In the genomic region with DNA sequence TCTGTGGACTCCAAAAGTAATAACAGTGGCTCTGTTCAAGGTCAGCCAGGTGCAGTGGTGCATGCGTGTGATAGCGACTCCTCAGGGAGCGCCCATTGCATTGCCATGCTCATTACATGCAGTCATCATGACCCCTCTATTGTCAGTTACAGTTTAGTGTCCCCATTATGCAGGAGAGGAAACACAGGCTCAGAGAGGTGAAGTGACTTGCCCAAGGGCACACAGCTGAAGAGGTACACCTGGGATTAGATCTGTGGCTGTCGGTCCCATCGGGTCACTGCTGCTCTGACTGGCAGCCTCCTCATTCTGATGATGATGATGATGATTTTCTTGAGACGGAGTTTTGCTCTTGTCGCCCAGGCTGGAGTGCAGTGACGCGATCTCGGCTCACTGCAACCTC, we compare ENCODE assay signal across 20 cellular contexts. TPM values are rescaled to one million over a fixed set of nuclear protein-coding genes. Genes with fewer than 3 reads are reported as not detected.
DNase-seq lines count a peak whose midpoint lies in the region; ATAC-seq, FAIRE-seq and TF ChIP-seq lines count a peak whose summit lies in the region.
"Had no signal": no experiment of that assay in that cellular context is flagged by ENCODE, and none has a peak within 500 bp of the region (broad histone marks: within the 10 kb centered on the region; RNA-seq: fewer than 3 reads in every experiment).

No MANE protein-coding gene starts in this region.

- H3K4me3 ChIP-seq in HepG2 (replicated peaks in 1 of 3; ENCODE audit: insufficient read depth in 1 of 3, low read depth in 2 of 3, low read length in 3 of 3) (no peak overlapping the region), right lobe of liver (no peak overlapping the region)
- H3K4me3 ChIP-seq: GM12878, GM23248 had no signal

- H3K4me1 Mint-ChIP-seq in T-cell, result peaks cover 45 to 58% (median 55%) of the 10 kb centered on the region in 3 donors
- peaks cover 42% of the 10 kb centered on the region for H3K4me1 Mint-ChIP-seq in activated naive CD8-positive, alpha-beta T cell treated with anti-CD3 and anti-CD28 coated beads for 36 hours

- no peak for TF ChIP-seq RAD21 in HepG2 (CRISPR knock-in tag; IDR thresholded peaks at IDR 0.05)

- DNase-seq in HepG2 (ENCODE audit: low spot score) (no peak), right lobe of liver (no peak), T-cell (no peak), NCI-H128 (lab: John Stamatoyannopoulos, UW; ENCODE audit: unreplicated experiment) (no peak), dedifferentiated amniotic fluid mesenchymal stem cell (ENCODE audit: extremely low spot score) (no peak)
- no peak for DNase-seq in activated naive CD8-positive, alpha-beta T cell treated with anti-CD3 and anti-CD28 coated beads for 36 hours
- DNase-seq: ACHN, C1 segment of cervical spinal cord, COR-L47, DMS153, GM23248, HCEC 1CT, NCI-H1417, NCI-H187, NCI-H2107, NCI-H524, SHP77 treated with DMSO at 0.1 percent for 48 hours, SK-N-SH had no signal

- H3K9me3 ChIP-seq in HepG2 (ENCODE audit: low read length) (no peaks in the 10 kb centered on the region), right lobe of liver (no peaks in the 10 kb centered on the region)
- H3K9me3 ChIP-seq: SK-N-SH had no signal

- H3K36me3 ChIP-seq in HepG2 (replicated peaks in 1 of 2; ENCODE audit: control insufficient read depth in 1 of 2, insufficient read depth in 2 of 2, low read length in 2 of 2) (no peaks in the 10 kb centered on the region), right lobe of liver (no peaks in the 10 kb centered on the region)

- H3K27me3 ChIP-seq in HepG2 (ENCODE audit: control insufficient read depth in 1 of 2, insufficient read depth in 2 of 2, low read length in 2 of 2) (no peaks in the 10 kb centered on the region), right lobe of liver (no peaks in the 10 kb centered on the region)

- FAIRE-seq in HepG2 (lab: Jason Lieb, UNC), result no peak
- FAIRE-seq: GM12878 had no signal

- H3K27ac ChIP-seq in HepG2 (ENCODE audit: extremely low read length, insufficient read depth, low read length) (no peak overlapping the region), right lobe of liver (no peak overlapping the region)
- H3K27ac ChIP-seq: GM23248 had no signal

- H3K4me1 ChIP-seq in HepG2 (ENCODE audit: insufficient read depth, low read length), result peaks cover 8% of the 10 kb centered on the region
- H3K4me1 ChIP-seq in right lobe of liver, result no peaks in the 10 kb centered on the region

- BruUV-seq in HepG2 (replicated peaks; lab: Mats Ljungman, UMichigan), result no TSS peak

- H4K20me1 ChIP-seq in HepG2 (ENCODE audit: insufficient read depth, low read length), result no peaks in the 10 kb centered on the region

- H3K9me3 Mint-ChIP-seq in T-cell, result peaks cover 0 to 1% (median 0%) of the 10 kb centered on the region in 3 donors
- H3K9me3 Mint-ChIP-seq in activated naive CD8-positive, alpha-beta T cell treated with anti-CD3 and anti-CD28 coated beads for 36 hours, result peaks cover 2% of the 10 kb centered on the region

- H2AFZ ChIP-seq in HepG2 (ENCODE audit: low read length), result no peak overlapping the region
- H2AFZ ChIP-seq: GM23248 had no signal

- no peak overlapping the region for H3K9ac ChIP-seq in HepG2 (ENCODE audit: insufficient read depth, low read depth, low read length)
- H3K9ac ChIP-seq: GM23248, SK-N-SH had no signal

- H3K27me3 Mint-ChIP-seq in T-cell, result no peaks in the 10 kb centered on the region
- no peaks in the 10 kb centered on the region for H3K27me3 Mint-ChIP-seq in activated naive CD8-positive, alpha-beta T cell treated with anti-CD3 and anti-CD28 coated beads for 36 hours

- TF ChIP-seq EP300 in HepG2 (IDR thresholded peaks at IDR 0.05; ENCODE audit: low read depth in 2 of 2, low read length in 2 of 2) (no peak), HepG2 (CRISPR knock-in tag; IDR thresholded peaks at IDR 0.05; ENCODE audit: borderline replicate concordance) (no peak)

- intact Hi-C loops in HepG2 (cut with micrococcal nuclease; ENCODE audit: unreplicated experiment) (no loop called here), right lobe of liver (cut with DNase I) (no loop called here)

- no peaks in the 10 kb centered on the region for H3K79me2 ChIP-seq in HepG2 (ENCODE audit: insufficient read depth, low read length)

- 93% methylated on average over 10 of the region's 10 CpGs for WGBS in HepG2 (ENCODE audit: low lambda C conversion rate)
- WGBS in right lobe of liver (ENCODE audit: insufficient coverage, low coverage, low lambda C conversion rate, missing lambda C conversion rate), result 89% methylated on average over 3 of the region's 10 CpGs

- peaks cover 26% of the 10 kb centered on the region for H3K36me3 Mint-ChIP-seq in T-cell
- peaks cover 42% of the 10 kb centered on the region for H3K36me3 Mint-ChIP-seq in activated naive CD8-positive, alpha-beta T cell treated with anti-CD3 and anti-CD28 coated beads for 36 hours

- TF ChIP-seq CTCF in HepG2 (CRISPR knock-in tag; IDR thresholded peaks at IDR 0.05), result no peak
- no peak for TF ChIP-seq CTCF in right lobe of liver (IDR thresholded peaks at IDR 0.05)

- TF ChIP-seq POLR2A in HepG2 (IDR thresholded peaks at IDR 0.05; ENCODE audit: insufficient read depth in 1 of 2, low read depth in 2 of 2, low read length in 2 of 2), result no peak
- TF ChIP-seq POLR2A in right lobe of liver (IDR thresholded peaks at IDR 0.05), result no peak

- peak overlapping the region; percentile 73 to 94 for H3K27ac Mint-ChIP-seq in T-cell
- peak overlapping the region; percentile 48 for H3K27ac Mint-ChIP-seq in activated naive CD8-positive, alpha-beta T cell treated with anti-CD3 and anti-CD28 coated beads for 36 hours

- H3K4me2 ChIP-seq in HepG2 (ENCODE audit: low read depth, low read length), result no peak overlapping the region
- H3K4me2 ChIP-seq: SK-N-SH had no signal

- in situ Hi-C loops in HepG2 (cut with HindIII; ENCODE audit: extremely low pct_ligation_motif_present, low pct_unique_long_range_greater_than_20kb), result no loop called here

- no peak for ATAC-seq in HepG2
- ATAC-seq in right lobe of liver, result no peak
- ATAC-seq in T-cell (replicated peaks in 1 of 4), result no peak
- ATAC-seq in HG03196 (IDR thresholded peaks at IDR 0.05; ENCODE audit: unreplicated experiment), result no peak
- ATAC-seq: GM12878 had no signal

- POLR2A ChIA-PET in HepG2 (lab: Yijun Ruan, JAX) (no interaction called here), T-cell (lab: Charles Lee) (no interaction called here)

- H3K4me3 Mint-ChIP-seq in T-cell, result no peak overlapping the region
- H3K4me3 Mint-ChIP-seq in activated naive CD8-positive, alpha-beta T cell treated with anti-CD3 and anti-CD28 coated beads for 36 hours, result no peak overlapping the region

- CTCF ChIA-PET in HepG2 (lab: Yijun Ruan, JAX; ENCODE audit: low intra/inter-chr PET ratio, low total read pairs) (no interaction called here), T-cell (lab: Charles Lee) (no interaction called here)

RNA-seq across cellular contexts. Expression of gene LAT, which starts 7.6 kb away (rescaled TPM):
- total RNA-seq in HepG2 (2016; rRNA removed; fragmentation: Illumina TruSeq; extraction: Trizol), result 0.28 and 2.0 TPM in 2 replicates
- 0.71 and 1.1 TPM in 2 replicates for total RNA-seq in HepG2 (2016; cell fraction: cytosol; rRNA removed; fragmentation: Illumina TruSeq; extraction: Trizol; ENCODE audit: low read depth)
- total RNA-seq in HepG2 (2016; cell fraction: insoluble cytoplasmic fraction; rRNA removed; fragmentation: Illumina TruSeq; extraction: Trizol), result 0.19 and 2.0 TPM in 2 replicates
- total RNA-seq in HepG2 (2016; cell fraction: membrane; rRNA removed; fragmentation: Illumina TruSeq; extraction: Trizol), result 1.5 and 1.8 TPM in 2 replicates
- 2.0 and 3.6 TPM in 2 replicates for total RNA-seq in HepG2 (2016; cell fraction: nucleus; rRNA removed; fragmentation: Illumina TruSeq; extraction: Trizol)
- polyA plus RNA-seq in HepG2 (2011; rRNA removed), result 3.0 and 4.3 TPM in 2 replicates
- 1.2 and 1.3 TPM in 2 replicates for polyA plus RNA-seq in HepG2 (2011; cell fraction: cytosol; rRNA removed)
- polyA plus RNA-seq in HepG2 (2011; cell fraction: nucleus; rRNA removed), result 42.2 and 55.6 TPM in 2 replicates
- 2.4 and 3.0 TPM in 2 replicates for polyA plus RNA-seq in HepG2 (2012)
- polyA plus RNA-seq in HepG2 (2016; cell fraction: cytosol; fragmentation: Illumina TruSeq; extraction: Trizol; ENCODE audit: low read depth), result 1.5 and 2.0 TPM in 2 replicates
- 0.61 and 1.5 TPM in 2 replicates for polyA plus RNA-seq in HepG2 (2016; cell fraction: insoluble cytoplasmic fraction; fragmentation: Illumina TruSeq; extraction: Trizol; ENCODE audit: low read depth)
- 0.76 and 1.3 TPM in 2 replicates for polyA plus RNA-seq in HepG2 (2016; cell fraction: membrane; fragmentation: Illumina TruSeq; extraction: Trizol; ENCODE audit: low read depth)
- 21.1 and 21.3 TPM in 2 replicates for polyA plus RNA-seq in HepG2 (2016; cell fraction: nucleus; fragmentation: Illumina TruSeq; extraction: Trizol; ENCODE audit: insufficient read depth, low read depth)
- polyA minus RNA-seq in HepG2 (2011; rRNA and poly(A)+ RNA removed; ENCODE audit: low replicate concordance), result 0.65 and 2.3 TPM in 2 replicates
- polyA minus RNA-seq in HepG2 (2011; cell fraction: cytosol; rRNA and poly(A)+ RNA removed), result not detected in 2 replicates
- polyA minus RNA-seq in HepG2 (2011; cell fraction: nucleus; rRNA and poly(A)+ RNA removed), result 3.9 and 4.8 TPM in 2 replicates
- total RNA-seq in right lobe of liver, result 1 to 10 TPM; 1.8 to 5.2 (median 3.1) TPM
- total RNA-seq in T-cell, result 100 to 1,000 TPM; 237 to 440 (median 378) TPM
- total RNA-seq in activated naive CD8-positive, alpha-beta T cell treated with anti-CD3 and anti-CD28 coated beads for 36 hours, result 100 to 1,000 TPM; 159 to 175 TPM

RNA-seq across cellular contexts. Expression of gene SPNS1, which starts 17.9 kb away (rescaled TPM):
- 18.3 and 38.8 TPM in 2 replicates for total RNA-seq in HepG2 (2016; rRNA removed; fragmentation: Illumina TruSeq; extraction: Trizol)
- 13.0 and 15.9 TPM in 2 replicates for total RNA-seq in HepG2 (2016; cell fraction: cytosol; rRNA removed; fragmentation: Illumina TruSeq; extraction: Trizol; ENCODE audit: low read depth)
- 17.8 and 38.0 TPM in 2 replicates for total RNA-seq in HepG2 (2016; cell fraction: insoluble cytoplasmic fraction; rRNA removed; fragmentation: Illumina TruSeq; extraction: Trizol)
- total RNA-seq in HepG2 (2016; cell fraction: membrane; rRNA removed; fragmentation: Illumina TruSeq; extraction: Trizol), result 23.6 and 31.2 TPM in 2 replicates
- 30.5 and 35.2 TPM in 2 replicates for total RNA-seq in HepG2 (2016; cell fraction: nucleus; rRNA removed; fragmentation: Illumina TruSeq; extraction: Trizol)
- 24.3 and 25.6 TPM in 2 replicates for polyA plus RNA-seq in HepG2 (2011; rRNA removed)
- polyA plus RNA-seq in HepG2 (2011; cell fraction: cytosol; rRNA removed), result 25.3 and 36.6 TPM in 2 replicates
- 80.6 and 105 TPM in 2 replicates for polyA plus RNA-seq in HepG2 (2011; cell fraction: nucleus; rRNA removed)
- 25.8 and 30.2 TPM in 2 replicates for polyA plus RNA-seq in HepG2 (2012)
- polyA plus RNA-seq in HepG2 (2016; cell fraction: cytosol; fragmentation: Illumina TruSeq; extraction: Trizol; ENCODE audit: low read depth), result 16.4 and 19.8 TPM in 2 replicates
- polyA plus RNA-seq in HepG2 (2016; cell fraction: insoluble cytoplasmic fraction; fragmentation: Illumina TruSeq; extraction: Trizol; ENCODE audit: low read depth), result 25.1 and 26.7 TPM in 2 replicates
- polyA plus RNA-seq in HepG2 (2016; cell fraction: membrane; fragmentation: Illumina TruSeq; extraction: Trizol; ENCODE audit: low read depth), result 23.9 and 29.7 TPM in 2 replicates
- polyA plus RNA-seq in HepG2 (2016; cell fraction: nucleus; fragmentation: Illumina TruSeq; extraction: Trizol; ENCODE audit: insufficient read depth, low read depth), result 75.3 and 81.1 TPM in 2 replicates
- 60.3 and 75.2 TPM in 2 replicates for polyA minus RNA-seq in HepG2 (2011; rRNA and poly(A)+ RNA removed; ENCODE audit: low replicate concordance)
- polyA minus RNA-seq in HepG2 (2011; cell fraction: cytosol; rRNA and poly(A)+ RNA removed), result 27.4 and 28.1 TPM in 2 replicates
- polyA minus RNA-seq in HepG2 (2011; cell fraction: nucleus; rRNA and poly(A)+ RNA removed), result 11.1 and 11.8 TPM in 2 replicates
- total RNA-seq in right lobe of liver, result 10 to 100 TPM; 13.7 to 21.2 (median 17.7) TPM
- 10 to 100 TPM; 28.2 to 53.2 (median 47.7) TPM for total RNA-seq in T-cell
- total RNA-seq in activated naive CD8-positive, alpha-beta T cell treated with anti-CD3 and anti-CD28 coated beads for 36 hours, result 10 to 100 TPM; 24.4 to 26.3 TPM

RNA-seq across cellular contexts. Expression of gene NFATC2IP, which starts 41.8 kb away (rescaled TPM):
- total RNA-seq in HepG2 (2016; rRNA removed; fragmentation: Illumina TruSeq; extraction: Trizol) (18.2 and 32.1 TPM in 2 replicates), right lobe of liver (10 to 100 TPM; 10.3 to 16.5 (median 13.1) TPM), T-cell (100 to 1,000 TPM in 3 of 5 donors, 10 to 100 TPM in 2; 78.5 to 111 (median 100) TPM)
- 8.8 and 9.0 TPM in 2 replicates for total RNA-seq in HepG2 (2016; cell fraction: cytosol; rRNA removed; fragmentation: Illumina TruSeq; extraction: Trizol; ENCODE audit: low read depth)
- total RNA-seq in HepG2 (2016; cell fraction: insoluble cytoplasmic fraction; rRNA removed; fragmentation: Illumina TruSeq; extraction: Trizol), result 16.5 and 31.5 TPM in 2 replicates
- total RNA-seq in HepG2 (2016; cell fraction: membrane; rRNA removed; fragmentation: Illumina TruSeq; extraction: Trizol), result 13.0 and 14.4 TPM in 2 replicates
- total RNA-seq in HepG2 (2016; cell fraction: nucleus; rRNA removed; fragmentation: Illumina TruSeq; extraction: Trizol), result 39.2 and 44.2 TPM in 2 replicates
- 46.6 and 48.5 TPM in 2 replicates for polyA plus RNA-seq in HepG2 (2011; rRNA removed)
- 17.8 and 17.9 TPM in 2 replicates for polyA plus RNA-seq in HepG2 (2011; cell fraction: cytosol; rRNA removed)
- 95.6 and 102 TPM in 2 replicates for polyA plus RNA-seq in HepG2 (2011; cell fraction: nucleus; rRNA removed)
- 21.4 and 26.1 TPM in 2 replicates for polyA plus RNA-seq in HepG2 (2012)
- polyA plus RNA-seq in HepG2 (2016; cell fraction: cytosol; fragmentation: Illumina TruSeq; extraction: Trizol; ENCODE audit: low read depth), result 2.0 and 2.2 TPM in 2 replicates
- polyA plus RNA-seq in HepG2 (2016; cell fraction: insoluble cytoplasmic fraction; fragmentation: Illumina TruSeq; extraction: Trizol; ENCODE audit: low read depth), result 17.1 and 18.6 TPM in 2 replicates
- polyA plus RNA-seq in HepG2 (2016; cell fraction: membrane; fragmentation: Illumina TruSeq; extraction: Trizol; ENCODE audit: low read depth), result 5.0 and 5.5 TPM in 2 replicates
- polyA plus RNA-seq in HepG2 (2016; cell fraction: nucleus; fragmentation: Illumina TruSeq; extraction: Trizol; ENCODE audit: insufficient read depth, low read depth), result 172 and 177 TPM in 2 replicates
- 44.3 and 90.2 TPM in 2 replicates for polyA minus RNA-seq in HepG2 (2011; rRNA and poly(A)+ RNA removed; ENCODE audit: low replicate concordance)
- 8.3 and 8.6 TPM in 2 replicates for polyA minus RNA-seq in HepG2 (2011; cell fraction: cytosol; rRNA and poly(A)+ RNA removed)
- 49.6 and 61.2 TPM in 2 replicates for polyA minus RNA-seq in HepG2 (2011; cell fraction: nucleus; rRNA and poly(A)+ RNA removed)
- total RNA-seq in activated naive CD8-positive, alpha-beta T cell treated with anti-CD3 and anti-CD28 coated beads for 36 hours, result 10 to 100 TPM; 65.6 to 74.4 TPM

Comparison
In these comparisons a context has a peak if more than half of its experiments do, and no peak if none do; other contexts are left out.
1. RNA of gene LAT, which starts 7.6 kb away (total RNA-seq): 237 to 440 TPM in T-cell and 159 to 175 TPM in activated naive CD8-positive, alpha-beta T cell treated with anti-CD3 and anti-CD28 coated beads for 36 hours; 1.8 to 5.2 TPM in right lobe of liver and 0.19 to 3.6 TPM in HepG2; every median in the first group is over 10 times any median in the second.